1 cellular context compared by ENCODE assay signal in the genomic region with DNA sequence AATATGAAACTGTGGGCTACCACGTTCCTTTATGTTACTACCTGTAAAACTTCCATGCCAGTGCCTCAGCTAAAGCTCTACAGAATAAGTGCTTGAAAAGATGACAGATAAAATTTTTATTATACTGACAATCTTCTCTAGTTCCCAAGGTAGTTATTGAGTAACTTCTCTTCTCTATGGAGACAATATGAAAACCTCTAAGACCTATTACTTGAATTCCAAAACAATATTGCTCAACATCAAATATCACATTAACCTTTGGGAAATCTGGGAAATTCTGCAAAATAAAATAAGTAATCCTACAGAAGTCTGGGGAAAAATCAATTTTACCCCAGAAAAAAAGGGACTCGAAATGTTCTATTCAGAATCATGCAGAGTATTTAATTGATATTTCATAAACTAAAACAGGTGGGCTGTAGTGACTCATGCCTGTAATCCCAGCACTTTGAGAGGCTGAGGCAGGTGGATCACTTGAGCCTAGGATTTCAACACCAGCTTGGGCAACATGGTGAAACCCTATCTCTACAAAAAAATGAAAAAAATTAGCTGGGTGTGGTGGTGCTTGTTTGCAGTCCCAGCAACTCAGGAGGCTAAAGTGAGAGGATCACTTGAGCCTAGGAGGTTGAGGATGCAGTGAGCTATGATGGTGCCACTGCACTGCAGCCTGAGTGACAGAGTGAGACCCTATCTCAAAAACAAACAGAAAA.
A peak's percentile ranks its signal among the peaks of the same experiment; 100 is the strongest.
TF ChIP-seq lines count a peak whose summit lies in the region.

No MANE protein-coding gene starts in this region.

TF ChIP-seq in A549, 52 proteins besides CTCF, POLR2A, EP300 and RAD21:
- TF ChIP-seq JUNB (IDR thresholded peaks at IDR 0.05), result peak; percentile 28; the same call in 1 of the 2 replicates
- no peak for TF ChIP-seq RARB (CRISPR knock-in tag; IDR thresholded peaks at IDR 0.05)
- no peak for TF ChIP-seq ZSCAN20 (CRISPR knock-in tag; IDR thresholded peaks at IDR 0.05)
- peak; percentile 21 to 43; a peak in 2 of 4 replicates for TF ChIP-seq CEBPB (IDR thresholded peaks at IDR 0.05)
